Comparison of ENCODE assay signal across 8 cellular contexts in genomic region chr16:807345-808251, GRCh38. TPM values are rescaled to one million over a fixed set of nuclear protein-coding genes. Genes with fewer than 3 reads are reported as not detected.
DNase-seq lines count a peak whose midpoint lies in the region; ATAC-seq, FAIRE-seq and TF ChIP-seq lines count a peak whose summit lies in the region.

No MANE protein-coding gene starts in this region.

- TF ChIP-seq RAD21 in HCT116 (IDR thresholded peaks at IDR 0.05; ENCODE audit: low read depth), result no peak

- RAD21 ChIA-PET in HCT116 (lab: Charles Lee; ENCODE audit: low non-redundant PET in 1 of 2, low total read pairs in 2 of 2, uncharacterized antibody in 2 of 2, unreplicated experiment in 2 of 2), result no interaction called here

- no peaks in the 10 kb centered on the region for H3K9me2 ChIP-seq in HCT116 (ENCODE audit: insufficient read depth)

- H3K4me3 ChIP-seq in HCT116 (replicated peaks in 1 of 2; ENCODE audit: low read depth in 1 of 2, low read length in 2 of 2) (peak overlapping the region; percentile 74 to 93), NB4 (ENCODE audit: low read depth, low read length) (peak overlapping the region; percentile 77), pancreas (peak overlapping the region; percentile 55 to 90 (median 72)), thyroid gland (replicated peaks in 1 of 3) (peak overlapping the region; percentile 7 to 62 (median 58))

- 5 to 9% methylated on average over 91 of the region's 91 CpGs for WGBS in pancreas, 2 donors
- WGBS in thyroid gland, 2 donors, result 35 to 45% methylated on average over 43 to 71 of the region's 91 CpGs

- H3K27ac ChIP-seq in HCT116 (ENCODE audit: low read depth, low read length) (peak overlapping the region; percentile 99), pancreas (peak overlapping the region; percentile 64 to 87 (median 86)), thyroid gland (peak overlapping the region; percentile 68 to 81 (median 77))

- peaks cover 10% of the 10 kb centered on the region; the same call in 1 of the 2 replicates for H3K79me2 ChIP-seq in HCT116 (ENCODE audit: insufficient read depth, low read length)

- peak; percentile 91 for ATAC-seq in HCT116
- peak; percentile 99 for ATAC-seq in Right ventricle myocardium superior (ENCODE audit: poor library complexity)
- ATAC-seq in pancreas, result peak; percentile 98 to 99 (median 99)

- BruUV-seq in HCT116 (replicated peaks; lab: Mats Ljungman, UMichigan), result no TSS peak

- H3K27me3 ChIP-seq in HCT116 (ENCODE audit: insufficient read depth, low read length) (no peaks in the 10 kb centered on the region), pancreas (peaks cover 0 to 6% (median 0%) of the 10 kb centered on the region in 4 donors), thyroid gland (no peaks in the 10 kb centered on the region)

- H2AFZ ChIP-seq in HCT116 (ENCODE audit: low read depth, low read length, poor library complexity, severe bottlenecking), result peak overlapping the region; percentile 73

- DNase-seq in GDM1 (lab: John Stamatoyannopoulos, UW) (peak; percentile 86), HCT116 (ENCODE audit: low read depth, low spot score) (peak; percentile 87), NB4 (ENCODE audit: low read depth) (peak; percentile 92), SKM-1 treated with dmso at 0.1 percent for 144 hours (lab: John Stamatoyannopoulos, UW; ENCODE audit: unreplicated experiment) (peak; percentile 67), Right ventricle myocardium superior (peak; percentile 96), pancreas (peak; percentile 90 to 97 (median 94)), thyroid gland (peak; percentile 88 to 92)
- DNase-seq in activated naive CD8-positive, alpha-beta T cell treated with anti-CD3 and anti-CD28 coated beads, Interleukin-2, amount 50 U/mL, for 16 hours (ENCODE audit: low read depth, low spot score), result peak; percentile 60

- peak overlapping the region; percentile 93 for H3K4me2 ChIP-seq in HCT116 (ENCODE audit: low read length)

- peaks cover 4 to 18% of the 10 kb centered on the region in 2 experiments; a peak in 3 of 4 replicates for H3K4me1 ChIP-seq in HCT116 (ENCODE audit: control insufficient read depth in 1 of 2, insufficient read depth in 2 of 2, low read length in 2 of 2)
- peaks cover 0 to 7% (median 0%) of the 10 kb centered on the region in 3 donors for H3K4me1 ChIP-seq in pancreas
- H3K4me1 ChIP-seq in thyroid gland, result peaks cover 9 to 10% of the 10 kb centered on the region in 2 donors

- no peak for FAIRE-seq in pancreas (lab: Jason Lieb, UNC)

- peak overlapping the region; percentile 86 for H3K9ac ChIP-seq in HCT116 (ENCODE audit: low read length)

- TF ChIP-seq POLR2A in HCT116 (IDR thresholded peaks at IDR 0.05; ENCODE audit: borderline replicate concordance, extremely low read depth, insufficient read depth, insufficient read length) (peak; percentile 74), NB4 (IDR thresholded peaks at IDR 0.05; ENCODE audit: extremely low read depth, insufficient read length) (peak; percentile 72), thyroid gland (IDR thresholded peaks at IDR 0.05) (peak in 1 of 2 donors; percentile 71)

- POLR2A ChIA-PET in HCT116 (lab: Charles Lee), result interaction anchor here (1.6 kb wide), 1 partner anchor 19 kb away, joined by 3 read pairs; the partner anchor contains the start of genes CHTF18 and RPUSD1

- TF ChIP-seq CTCF in HCT116 (IDR thresholded peaks at IDR 0.05 in 2 of 3, conservative IDR thresholded peaks at IDR 0.05 in 1 of 3; ENCODE audit: borderline replicate concordance in 1 of 3, insufficient read depth in 1 of 3, low read depth in 2 of 3, low read length in 2 of 3), result no peak
- no peak for TF ChIP-seq CTCF in NB4 (IDR thresholded peaks at IDR 0.05; ENCODE audit: low read depth, low read length)
- no peak for TF ChIP-seq CTCF in pancreas (IDR thresholded peaks at IDR 0.05)
- TF ChIP-seq CTCF in thyroid gland (IDR thresholded peaks at IDR 0.05), result no peak

- no peaks in the 10 kb centered on the region for H3K36me3 ChIP-seq in HCT116 (ENCODE audit: control insufficient read depth in 1 of 2, insufficient read depth in 2 of 2, low read length in 2 of 2)
- no peaks in the 10 kb centered on the region for H3K36me3 ChIP-seq in pancreas
- H3K36me3 ChIP-seq in thyroid gland, result no peaks in the 10 kb centered on the region

- CTCF ChIA-PET in HCT116 (lab: Charles Lee), result no interaction called here

- H4K20me1 ChIP-seq in HCT116 (ENCODE audit: insufficient read depth), result no peaks in the 10 kb centered on the region

- H3K9me3 ChIP-seq in HCT116 (ENCODE audit: control insufficient read depth in 1 of 2, insufficient read depth in 1 of 2, low read depth in 1 of 2, low read length in 2 of 2) (no peaks in the 10 kb centered on the region; a peak in 1 of 4 replicates), pancreas (no peaks in the 10 kb centered on the region), thyroid gland (no peaks in the 10 kb centered on the region)

- intact Hi-C loops in HCT116 (cut with micrococcal nuclease) (no loop called here), Right ventricle myocardium superior (cut with DNase I) (no loop called here), pancreas (cut with DNase I) (no loop called here), thyroid gland (cut with DNase I) (no loop called here)

TF ChIP-seq in HCT116, 20 proteins besides CTCF, POLR2A, EP300 and RAD21 (continues in another document):
- TF ChIP-seq SRF (IDR thresholded peaks at IDR 0.05; ENCODE audit: low read depth) (no peak), CEBPB (IDR thresholded peaks at IDR 0.05; ENCODE audit: low read depth) (no peak), ZNF274 (IDR thresholded peaks at IDR 0.05; ENCODE audit: low read depth, low read length) (no peak), POLR2AphosphoS5 (IDR thresholded peaks at IDR 0.05; ENCODE audit: low read depth, low read length) (peak; percentile 90), SP1 (IDR thresholded peaks at IDR 0.05; ENCODE audit: low read depth) (no peak; the same call in 1 of the 2 replicates), EZH2 (IDR thresholded peaks at IDR 0.05) (no peak), ZFX (IDR thresholded peaks at IDR 0.05) (peak; percentile 90; the same call in 1 of the 2 replicates), SIN3A (IDR thresholded peaks at IDR 0.05; ENCODE audit: low read depth) (peak; percentile 78), ELF1 (IDR thresholded peaks at IDR 0.05; ENCODE audit: borderline replicate concordance, low read depth) (no peak; the same call in 1 of the 2 replicates), REST (IDR thresholded peaks at IDR 0.05; ENCODE audit: low read depth) (no peak), JUND (IDR thresholded peaks at IDR 0.05) (no peak)
- TF ChIP-seq, protein P1, sequence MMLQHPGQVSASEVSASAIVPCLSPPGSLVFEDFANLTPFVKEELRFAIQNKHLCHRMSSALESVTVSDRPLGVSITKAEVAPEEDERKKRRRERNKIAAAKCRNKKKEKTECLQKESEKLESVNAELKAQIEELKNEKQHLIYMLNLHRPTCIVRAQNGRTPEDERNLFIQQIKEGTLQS (IDR thresholded peaks at IDR 0.05), result no peak
- TF ChIP-seq, protein P2, sequence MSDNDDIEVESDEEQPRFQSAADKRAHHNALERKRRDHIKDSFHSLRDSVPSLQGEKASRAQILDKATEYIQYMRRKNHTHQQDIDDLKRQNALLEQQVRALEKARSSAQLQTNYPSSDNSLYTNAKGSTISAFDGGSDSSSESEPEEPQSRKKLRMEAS (IDR thresholded peaks at IDR 0.05), result peak; percentile 78

RNA-seq across cellular contexts. Expression of gene GNG13, which starts 7.1 kb away (rescaled TPM):
- not detected for total RNA-seq in HCT116 (2021; ENCODE audit: unreplicated experiment)
- 0.85 and 1.7 TPM in 2 replicates for polyA plus RNA-seq in HCT116 (2012)
- total RNA-seq in Right ventricle myocardium superior, result not detected
- not detected for total RNA-seq in pancreas
- not detected for polyA plus RNA-seq in pancreas
- total RNA-seq in thyroid gland, result not detected

RNA-seq across cellular contexts. Expression of gene CHTF18, which starts 19.2 kb away (rescaled TPM):
- 145 TPM for total RNA-seq in HCT116 (2021; ENCODE audit: unreplicated experiment)
- 83.7 and 86.5 TPM in 2 replicates for polyA plus RNA-seq in HCT116 (2012)
- total RNA-seq in Right ventricle myocardium superior, result 3.7 TPM
- total RNA-seq in pancreas, result 10 to 100 TPM in 1 of 6 donors, 1 to 10 TPM in 5; 5.4 to 11.0 (median 6.5) TPM
- polyA plus RNA-seq in pancreas, result 10 to 100 TPM; 30.4 to 61.6 TPM
- total RNA-seq in thyroid gland, result 10 to 100 TPM; 10.1 to 14.6 (median 11.7) TPM

RNA-seq across cellular contexts. Expression of gene RPUSD1, which starts 19.4 kb away (rescaled TPM):
- 59.9 TPM for total RNA-seq in HCT116 (2021; ENCODE audit: unreplicated experiment)
- polyA plus RNA-seq in HCT116 (2012), result 40.7 and 45.9 TPM in 2 replicates
- 7.8 TPM for total RNA-seq in Right ventricle myocardium superior
- total RNA-seq in pancreas, result 10 to 100 TPM in 2 of 6 donors, 1 to 10 TPM in 4; 6.2 to 11.1 (median 8.6) TPM
- 10 to 100 TPM; 17.7 to 21.1 TPM for polyA plus RNA-seq in pancreas
- total RNA-seq in thyroid gland, result 10 to 100 TPM; 14.1 to 27.9 (median 20.8) TPM

RNA-seq across cellular contexts. Expression of gene MSLN, which starts 47.1 kb away (rescaled TPM):
- total RNA-seq in HCT116 (2021; ENCODE audit: unreplicated experiment) (40.9 TPM), Right ventricle myocardium superior (1.0 TPM), pancreas (1 to 10 TPM in 2 of 6 donors, under 1 TPM in 3, not detected in 1; 0.35 to 2.4 (median 0.90) TPM), thyroid gland (not detected)
- 76.1 and 104 TPM in 2 replicates for polyA plus RNA-seq in HCT116 (2012)
- polyA plus RNA-seq in pancreas, result 1 to 10 TPM in 1 of 2 donors, under 1 TPM in 1; 0.96 to 4.6 TPM

Comparison
In these comparisons a context has a peak if more than half of its experiments do, and no peak if none do; other contexts are left out.
1. Peak in every context shown above with its lines: DNase-seq, ATAC-seq, H3K4me3 ChIP-seq and H3K27ac ChIP-seq.